In genomic region chr1:28973850-28974841, GRCh38 we compare ENCODE assay signal across 12 cellular contexts. TPM values are rescaled to one million over a fixed set of nuclear protein-coding genes. Genes with fewer than 3 reads are reported as not detected.
DNase-seq lines count a peak whose midpoint lies in the region; ATAC-seq and TF ChIP-seq lines count a peak whose summit lies in the region.
"Had no signal": no experiment of that assay in that cellular context is flagged by ENCODE, and none has a peak within 500 bp of the region (broad histone marks: within the 10 kb centered on the region; RNA-seq: fewer than 3 reads in every experiment).

No MANE protein-coding gene starts in this region.

- H3K9me3 Mint-ChIP-seq in Calu3 (ENCODE audit: low read depth, unreplicated experiment) (no peaks in the 10 kb centered on the region), IgD-negative memory B cell (no peaks in the 10 kb centered on the region), chondrocyte (ENCODE audit: low read depth) (no peaks in the 10 kb centered on the region), nephron (no peaks in the 10 kb centered on the region)
- no peaks in the 10 kb centered on the region for H3K9me3 Mint-ChIP-seq in activated naive CD4-positive, alpha-beta T cell treated with anti-CD3 and anti-CD28 coated beads, Interleukin-2, amount 10 ng/mL, durations not matched to agents 7 days and 5 days

- BruUV-seq in Calu3 (replicated peaks; lab: Mats Ljungman, UMichigan), result no TSS peak

- no peaks in the 10 kb centered on the region for H3K27me3 Mint-ChIP-seq in Calu3 (ENCODE audit: unreplicated experiment)
- no peaks in the 10 kb centered on the region for H3K27me3 Mint-ChIP-seq in IgD-negative memory B cell
- no peaks in the 10 kb centered on the region for H3K27me3 Mint-ChIP-seq in chondrocyte (ENCODE audit: low read depth)
- no peaks in the 10 kb centered on the region for H3K27me3 Mint-ChIP-seq in nephron (ENCODE audit: low read depth)
- no peaks in the 10 kb centered on the region for H3K27me3 Mint-ChIP-seq in activated naive CD4-positive, alpha-beta T cell treated with anti-CD3 and anti-CD28 coated beads, Interleukin-2, amount 10 ng/mL, durations not matched to agents 7 days and 5 days

- H3K27ac Mint-ChIP-seq in Calu3 (ENCODE audit: unreplicated experiment) (peak overlapping the region; percentile 34), IgD-negative memory B cell (peak overlapping the region in 2 of 3 donors; percentile 11 to 12), chondrocyte (ENCODE audit: unreplicated experiment) (peak overlapping the region; percentile 77), nephron (peak overlapping the region; percentile 55 to 80 (median 66))
- no peak overlapping the region for H3K27ac Mint-ChIP-seq in activated naive CD4-positive, alpha-beta T cell treated with anti-CD3 and anti-CD28 coated beads, Interleukin-2, amount 10 ng/mL, durations not matched to agents 7 days and 5 days

- no peak for ATAC-seq in HG02970 (IDR thresholded peaks at IDR 0.05; ENCODE audit: low FRiP score, unreplicated experiment)
- ATAC-seq in lower lobe of right lung, result no peak
- ATAC-seq: right cardiac atrium had no signal

- H3K4me3 ChIP-seq in lower lobe of right lung, result no peak overlapping the region
- H3K4me3 ChIP-seq: ascending aorta had no signal

- H3K4me1 ChIP-seq in lower lobe of right lung, result peaks cover 6% of the 10 kb centered on the region
- H3K4me1 ChIP-seq: ascending aorta had no signal

- no peak for DNase-seq in Calu3
- no peak for DNase-seq in chondrocyte (ENCODE audit: low spot score)
- no peak for DNase-seq in GM10248 (ENCODE audit: extremely low spot score)
- no peak for DNase-seq in lower lobe of right lung
- no peak for DNase-seq in activated naive CD4-positive, alpha-beta T cell treated with anti-CD3 and anti-CD28 coated beads, Interleukin-2, amount 10 ng/mL, durations not matched to agents 7 days and 5 days
- DNase-seq: DMS53, right cardiac atrium had no signal

- no peak for TF ChIP-seq CTCF in Calu3 (IDR thresholded peaks at IDR 0.05; ENCODE audit: unreplicated experiment)
- no peak for TF ChIP-seq CTCF in chondrocyte (IDR thresholded peaks at IDR 0.05)
- no peak for TF ChIP-seq CTCF in nephron (IDR thresholded peaks at IDR 0.05; ENCODE audit: unreplicated experiment in 3 of 3)
- no peak for TF ChIP-seq CTCF in GM10248 (IDR thresholded peaks at IDR 0.05; ENCODE audit: control extremely low read depth, extremely low read depth, low read depth, missing control alignments)
- TF ChIP-seq CTCF in lower lobe of right lung (IDR thresholded peaks at IDR 0.05), result no peak

- H3K36me3 Mint-ChIP-seq in Calu3 (ENCODE audit: insufficient read depth, unreplicated experiment) (peaks cover 6% of the 10 kb centered on the region), IgD-negative memory B cell (peaks cover 7% of the 10 kb centered on the region), chondrocyte (ENCODE audit: low read depth) (no peaks in the 10 kb centered on the region), nephron (ENCODE audit: low read depth) (no peaks in the 10 kb centered on the region)
- peaks cover 21% of the 10 kb centered on the region for H3K36me3 Mint-ChIP-seq in activated naive CD4-positive, alpha-beta T cell treated with anti-CD3 and anti-CD28 coated beads, Interleukin-2, amount 10 ng/mL, durations not matched to agents 7 days and 5 days

- H3K36me3 ChIP-seq in lower lobe of right lung, result no peaks in the 10 kb centered on the region
- H3K36me3 ChIP-seq: ascending aorta had no signal

- CTCF ChIA-PET in Calu3 (lab: Charles Lee) (no interaction called here), GM10248 (lab: Yijun Ruan, JAX) (interaction anchor here (0.9 to 1.5 kb wide), 4 partner anchors 11 to 92 kb away, joined by 3 to 7 read pairs (median 4); no protein-coding TSS in a partner anchor)
- CTCF ChIA-PET in activated naive CD4-positive, alpha-beta T cell treated with anti-CD3 and anti-CD28 coated beads, Interleukin-2, amount 10 ng/mL, durations not matched to agents 7 days and 5 days (lab: Charles Lee), result interaction anchor here (1.0 kb wide), 1 partner anchor 14 kb away, joined by 4 read pairs; no protein-coding TSS in a partner anchor

- H3K9me3 ChIP-seq in lower lobe of right lung, result no peaks in the 10 kb centered on the region
- H3K9me3 ChIP-seq: ascending aorta had no signal

- intact Hi-C loops in Calu3 (cut with micrococcal nuclease; ENCODE audit: unreplicated experiment) (no loop called here), lower lobe of right lung (cut with DNase I) (no loop called here)

- POLR2A ChIA-PET in GM10248 (lab: Yijun Ruan, JAX), result no interaction called here

- peaks cover 17% of the 10 kb centered on the region for H3K4me1 Mint-ChIP-seq in Calu3 (ENCODE audit: low read depth, unreplicated experiment)
- peaks cover 25 to 50% (median 43%) of the 10 kb centered on the region in 3 donors for H3K4me1 Mint-ChIP-seq in IgD-negative memory B cell
- peaks cover 32% of the 10 kb centered on the region for H3K4me1 Mint-ChIP-seq in chondrocyte (ENCODE audit: low read depth)
- peaks cover 22% of the 10 kb centered on the region for H3K4me1 Mint-ChIP-seq in nephron
- H3K4me1 Mint-ChIP-seq in activated naive CD4-positive, alpha-beta T cell treated with anti-CD3 and anti-CD28 coated beads, Interleukin-2, amount 10 ng/mL, durations not matched to agents 7 days and 5 days, result peaks cover 30% of the 10 kb centered on the region

- H3K4me3 Mint-ChIP-seq in Calu3 (ENCODE audit: low read depth, unreplicated experiment) (no peak overlapping the region), IgD-negative memory B cell (no peak overlapping the region), chondrocyte (ENCODE audit: unreplicated experiment) (no peak overlapping the region), nephron (no peak overlapping the region)
- no peak overlapping the region for H3K4me3 Mint-ChIP-seq in activated naive CD4-positive, alpha-beta T cell treated with anti-CD3 and anti-CD28 coated beads, Interleukin-2, amount 10 ng/mL, durations not matched to agents 7 days and 5 days

- no peaks in the 10 kb centered on the region for H3K27me3 ChIP-seq in lower lobe of right lung (ENCODE audit: low read depth)
- H3K27me3 ChIP-seq: ascending aorta had no signal

- no peak overlapping the region for H3K27ac ChIP-seq in lower lobe of right lung
- H3K27ac ChIP-seq: ascending aorta, KMS-11 had no signal

RNA-seq across cellular contexts. Expression of gene EPB41, which starts 59.8 kb away (rescaled TPM):
- 40.7 and 46.2 TPM in 2 replicates for total RNA-seq in Calu3 (2022)
- 78.9 TPM for polyA plus RNA-seq in IgD-negative memory B cell
- total RNA-seq in chondrocyte, result 11.5 to 18.3 TPM (median 17.7 TPM) in 3 replicates
- total RNA-seq in lower lobe of right lung, result 58.6 TPM
